20 cellular contexts compared by ENCODE assay signal in the genomic region with DNA sequence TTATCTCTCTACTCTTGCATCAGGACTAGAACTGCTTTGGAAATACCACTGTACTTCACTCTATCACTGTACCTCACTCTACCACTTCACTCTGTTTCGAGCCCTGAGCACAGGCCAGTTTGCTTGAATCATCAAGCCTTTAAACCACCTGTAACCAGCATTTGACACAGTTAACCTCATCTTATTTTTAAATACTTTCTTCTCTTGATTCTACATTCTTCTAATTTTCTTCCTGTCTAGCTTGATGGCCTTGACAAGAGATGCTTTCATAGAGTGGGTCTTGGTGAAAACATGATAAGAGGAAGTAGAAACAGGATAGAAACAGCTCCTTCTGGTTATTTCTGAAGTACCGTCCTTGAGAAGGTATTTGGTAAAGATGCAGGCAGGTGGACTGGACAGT.
DNase-seq lines count a peak whose midpoint lies in the region; ATAC-seq and TF ChIP-seq lines count a peak whose summit lies in the region.
"Had no signal": no experiment of that assay in that cellular context is flagged by ENCODE, and none has a peak within 500 bp of the region (broad histone marks: within the 10 kb centered on the region; RNA-seq: fewer than 3 reads in every experiment).

No MANE protein-coding gene starts in this region.

- H3K4me3 Mint-ChIP-seq in nephron progenitor cell: no peak overlapping the region
- H3K4me3 Mint-ChIP-seq: CD4-positive, alpha-beta T cell had no signal

- no peak overlapping the region for H3K27ac Mint-ChIP-seq in nephron progenitor cell
- H3K27ac Mint-ChIP-seq: CD4-positive, alpha-beta T cell had no signal

- peaks cover 2% of the 10 kb centered on the region for H3K4me1 Mint-ChIP-seq in nephron progenitor cell

- no peaks in the 10 kb centered on the region for H3K9me3 Mint-ChIP-seq in nephron progenitor cell
- H3K9me3 Mint-ChIP-seq: CD4-positive, alpha-beta T cell had no signal

- H4K20me1 ChIP-seq in DOHH2 (ENCODE audit: control insufficient read depth, insufficient read depth, low read depth, low read length): no peaks in the 10 kb centered on the region

- H3K36me3 Mint-ChIP-seq in nephron progenitor cell (ENCODE audit: low read depth): no peaks in the 10 kb centered on the region

- no peaks in the 10 kb centered on the region for H3K27me3 ChIP-seq in DOHH2 (ENCODE audit: control insufficient read depth, low read length)
- H3K27me3 ChIP-seq: BE2C, SJCRH30 had no signal

- no peak overlapping the region for H3K4me3 ChIP-seq in DOHH2 (ENCODE audit: low read length)
- H3K4me3 ChIP-seq: PC-9, SJCRH30 had no signal

- peak; percentile 57 for ATAC-seq in GM18867 (IDR thresholded peaks at IDR 0.05; ENCODE audit: unreplicated experiment)
- peak; percentile 64 for ATAC-seq in HG02885 (IDR thresholded peaks at IDR 0.05; ENCODE audit: poor library complexity, unreplicated experiment)

- peak overlapping the region; percentile 5 for H3K4me2 ChIP-seq in DOHH2 (ENCODE audit: low read length)
- H3K4me2 ChIP-seq: KMS-11, PC-9 had no signal

- H3K9me3 ChIP-seq in DOHH2 (ENCODE audit: control insufficient read depth, insufficient read depth, low read length): no peaks in the 10 kb centered on the region
- H3K9me3 ChIP-seq: BE2C, SJCRH30 had no signal

- H3K4me1 ChIP-seq in DOHH2 (ENCODE audit: control insufficient read depth, low read length): peaks cover 21% of the 10 kb centered on the region
- H3K4me1 ChIP-seq: BE2C, SJCRH30 had no signal

- TF ChIP-seq CTCF in DOHH2 (IDR thresholded peaks at IDR 0.05; ENCODE audit: low read depth, low read length, poor library complexity, severe bottlenecking) (no peak), nephron progenitor cell (IDR thresholded peaks at IDR 0.05) (no peak)

- H3K9me2 ChIP-seq in DOHH2 (replicated peaks; ENCODE audit: control insufficient read depth, low read length): no peaks in the 10 kb centered on the region

- no peaks in the 10 kb centered on the region for H3F3A ChIP-seq in DOHH2 (ENCODE audit: control insufficient read depth, insufficient read depth)

- H3K27ac ChIP-seq in DOHH2 (ENCODE audit: low read depth, low read length): 0 out of 2 replicates have a peak overlapping the region, but pooled peaks have one; percentile 5
- H3K27ac ChIP-seq: KMS-11, PC-9, SJCRH30 had no signal

- H3K27me3 Mint-ChIP-seq in nephron progenitor cell (ENCODE audit: low read depth, poor library complexity): peaks cover 6% of the 10 kb centered on the region
- H3K27me3 Mint-ChIP-seq: CD4-positive, alpha-beta T cell had no signal

- DNase-seq in germinal center (ENCODE audit: low spot score): peak; percentile 6
- no peak for DNase-seq in nephron progenitor cell
- no peak for DNase-seq in NCI-H748 treated with DMSO at 0.1 percent for 48 hours (lab: John Stamatoyannopoulos, UW)
- DNase-seq in NCI-H187 (lab: John Stamatoyannopoulos, UW): no peak
- DNase-seq in NCI-H1694 (lab: John Stamatoyannopoulos, UW): no peak
- DNase-seq: 8988T; BE2C; CD4-positive, alpha-beta T cell; DMS53; NCI-H1105; NCI-H2029 treated with DMSO at 0.1 percent for 48 hours; NCI-H2171 treated with DMSO at 0.1 percent for 48 hours; NCI-H82; PC-9; SJCRH30; T-helper 2 cell had no signal

- no peaks in the 10 kb centered on the region for H3K79me2 ChIP-seq in DOHH2 (ENCODE audit: control insufficient read depth, low read length)

- H3K36me3 ChIP-seq in DOHH2 (ENCODE audit: control insufficient read depth, low read length): no peaks in the 10 kb centered on the region
- H3K36me3 ChIP-seq: BE2C, SJCRH30 had no signal
